ENCODE assay signal across 16 cellular contexts in the genomic region with DNA sequence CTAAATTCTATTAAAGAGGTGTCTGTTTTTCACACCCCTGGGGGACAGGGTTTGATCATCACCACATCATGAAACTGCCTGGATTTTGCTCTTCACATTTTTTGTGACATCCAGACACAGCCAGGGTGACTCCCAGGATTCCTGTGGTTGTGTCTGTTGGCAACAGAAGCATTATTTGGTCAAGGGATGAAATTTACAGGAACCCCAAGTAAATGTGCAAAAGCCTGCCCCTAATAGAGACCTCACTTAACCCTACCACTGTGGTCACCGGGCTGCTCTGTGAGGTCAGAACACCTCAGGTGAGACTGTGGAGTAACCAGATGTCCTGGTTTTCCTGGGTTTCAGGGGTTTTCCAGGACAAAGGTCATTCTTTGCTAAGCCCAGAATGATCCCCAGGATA.
A peak's percentile ranks its signal among the peaks of the same experiment; 100 is the strongest.
DNase-seq lines count a peak whose midpoint lies in the region; ATAC-seq, FAIRE-seq and TF ChIP-seq lines count a peak whose summit lies in the region.
"Had no signal": no experiment of that assay in that cellular context is flagged by ENCODE, and none has a peak within 500 bp of the region (broad histone marks: within the 10 kb centered on the region; RNA-seq: fewer than 3 reads in every experiment).

No MANE protein-coding gene starts in this region.

- 82 to 92% (median 91%) methylated on average over 1 of the region's 1 CpG for WGBS in psoas muscle, 3 donors

- H3K9me3 Mint-ChIP-seq in activated CD4-positive, alpha-beta T cell treated with anti-CD3 and anti-CD28 coated beads for 36 hours (ENCODE audit: low read depth) = no peaks in the 10 kb centered on the region
- H3K9me3 Mint-ChIP-seq in activated naive CD8-positive, alpha-beta T cell treated with anti-CD3 and anti-CD28 coated beads for 36 hours = no peaks in the 10 kb centered on the region
- H3K9me3 Mint-ChIP-seq in nephron = no peaks in the 10 kb centered on the region
- H3K9me3 Mint-ChIP-seq: neural crest cell had no signal

- H3K4me3 ChIP-seq in psoas muscle = no peak overlapping the region
- H3K4me3 ChIP-seq: gastroesophageal sphincter, tibial artery had no signal

- peak overlapping the region; percentile 99 for H3K27ac Mint-ChIP-seq in activated CD4-positive, alpha-beta T cell treated with anti-CD3 and anti-CD28 coated beads for 36 hours
- peak overlapping the region; percentile 91 for H3K27ac Mint-ChIP-seq in activated naive CD8-positive, alpha-beta T cell treated with anti-CD3 and anti-CD28 coated beads for 36 hours
- peak overlapping the region in 2 of 3 experiments; percentile 89 to 91 for H3K27ac Mint-ChIP-seq in nephron

- no peak for TF ChIP-seq CTCF in nephron (IDR thresholded peaks at IDR 0.05; ENCODE audit: unreplicated experiment in 3 of 3)
- TF ChIP-seq CTCF in psoas muscle (IDR thresholded peaks at IDR 0.05) = no peak
- TF ChIP-seq CTCF in RWPE1 (conservative IDR thresholded peaks at IDR 0.05; ENCODE audit: low read depth) = no peak

- H3K36me3 ChIP-seq in psoas muscle (ENCODE audit: insufficient read depth in 1 of 2, low read depth in 1 of 2) = no peaks in the 10 kb centered on the region
- H3K36me3 ChIP-seq: gastroesophageal sphincter, tibial artery had no signal

- no peak for ATAC-seq in activated CD4-positive, alpha-beta T cell treated with anti-CD3 and anti-CD28 coated beads for 36 hours
- no peak for ATAC-seq in psoas muscle
- ATAC-seq: gastroesophageal sphincter had no signal

- peaks cover 6% of the 10 kb centered on the region for H3K4me1 ChIP-seq in psoas muscle

- peaks cover 0 to 5% (median 0%) of the 10 kb centered on the region in 3 donors for H3K27me3 ChIP-seq in psoas muscle (ENCODE audit: insufficient read depth in 3 of 3, low read length in 2 of 3)
- H3K27me3 ChIP-seq: tibial artery had no signal

- FAIRE-seq in GM18507 (lab: Jason Lieb, UNC) = peak; percentile 50
- FAIRE-seq: A204.1, small intestine had no signal

- no peaks in the 10 kb centered on the region for H3K9me3 ChIP-seq in psoas muscle
- H3K9me3 ChIP-seq: gastroesophageal sphincter, tibial artery had no signal

- intact Hi-C loops in activated CD4-positive, alpha-beta T cell treated with anti-CD3 and anti-CD28 coated beads for 36 hours (cut with DNase I, micrococcal nuclease) = no loop called here
- intact Hi-C loops in psoas muscle (cut with DNase I) = no loop called here

- H3K27ac ChIP-seq in psoas muscle (no peak overlapping the region), RWPE1 (no peak overlapping the region)
- H3K27ac ChIP-seq: gastroesophageal sphincter, tibial artery had no signal

- CTCF ChIA-PET in activated CD4-positive, alpha-beta T cell treated with anti-CD3 and anti-CD28 coated beads for 36 hours (lab: Charles Lee) = no interaction called here
- CTCF ChIA-PET in RWPE1 (lab: Yijun Ruan, JAX) = interaction anchor here (0.7 to 0.8 kb wide), 2 partner anchors 11 to 91 kb away, joined by 3 to 4 read pairs; no protein-coding TSS in a partner anchor

- peaks cover 3% of the 10 kb centered on the region for H3K4me1 Mint-ChIP-seq in activated CD4-positive, alpha-beta T cell treated with anti-CD3 and anti-CD28 coated beads for 36 hours
- H3K4me1 Mint-ChIP-seq in activated naive CD8-positive, alpha-beta T cell treated with anti-CD3 and anti-CD28 coated beads for 36 hours = peaks cover 4% of the 10 kb centered on the region
- H3K4me1 Mint-ChIP-seq in nephron = peaks cover 97% of the 10 kb centered on the region

- POLR2A ChIA-PET in activated CD4-positive, alpha-beta T cell treated with anti-CD3 and anti-CD28 coated beads for 36 hours (lab: Charles Lee) = no interaction called here
- POLR2A ChIA-PET in RWPE1 (lab: Yijun Ruan, JAX; ENCODE audit: low non-redundant PET) = no interaction called here

- peaks cover 71% of the 10 kb centered on the region for H3K36me3 Mint-ChIP-seq in activated CD4-positive, alpha-beta T cell treated with anti-CD3 and anti-CD28 coated beads for 36 hours (ENCODE audit: low read depth)
- peaks cover 25% of the 10 kb centered on the region for H3K36me3 Mint-ChIP-seq in activated naive CD8-positive, alpha-beta T cell treated with anti-CD3 and anti-CD28 coated beads for 36 hours
- H3K36me3 Mint-ChIP-seq in nephron (ENCODE audit: low read depth) = no peaks in the 10 kb centered on the region

- H3K4me3 Mint-ChIP-seq in activated CD4-positive, alpha-beta T cell treated with anti-CD3 and anti-CD28 coated beads for 36 hours = peak overlapping the region; percentile 84
- peak overlapping the region; percentile 77 for H3K4me3 Mint-ChIP-seq in activated naive CD8-positive, alpha-beta T cell treated with anti-CD3 and anti-CD28 coated beads for 36 hours
- no peak overlapping the region for H3K4me3 Mint-ChIP-seq in nephron
- H3K4me3 Mint-ChIP-seq: neural crest cell had no signal

- H3K27me3 Mint-ChIP-seq in activated CD4-positive, alpha-beta T cell treated with anti-CD3 and anti-CD28 coated beads for 36 hours = no peaks in the 10 kb centered on the region
- no peaks in the 10 kb centered on the region for H3K27me3 Mint-ChIP-seq in activated naive CD8-positive, alpha-beta T cell treated with anti-CD3 and anti-CD28 coated beads for 36 hours
- peaks cover 12% of the 10 kb centered on the region for H3K27me3 Mint-ChIP-seq in nephron (ENCODE audit: low read depth)

- no peak for DNase-seq in activated CD4-positive, alpha-beta T cell treated with anti-CD3 and anti-CD28 coated beads for 36 hours
- no peak for DNase-seq in activated CD4-positive, alpha-beta T cell treated with anti-CD3 and anti-CD28 coated beads for 4 hours
- DNase-seq in GM18507 (ENCODE audit: extremely low spot score, insufficient read length, low read depth) (no peak), psoas muscle (no peak), NCI-H2196 treated with DMSO at 0.1 percent for 48 hours (lab: John Stamatoyannopoulos, UW; ENCODE audit: unreplicated experiment) (no peak), RWPE1 (ENCODE audit: low spot score) (no peak)
- no peak for DNase-seq in activated naive CD8-positive, alpha-beta T cell treated with anti-CD3 and anti-CD28 coated beads for 36 hours
- DNase-seq: KG1, NCI-H1694, small intestine, SW 1271, tibial artery had no signal

Comparison
In these comparisons a context has a peak if more than half of its experiments do, and no peak if none do; other contexts are left out.
1. H3K4me3 Mint-ChIP-seq: peak in activated CD4-positive, alpha-beta T cell treated with anti-CD3 and anti-CD28 coated beads for 36 hours (single experiment) and activated naive CD8-positive, alpha-beta T cell treated with anti-CD3 and anti-CD28 coated beads for 36 hours (single experiment); none in nephron (0 of 3).
2. Peak in every context shown above with its lines, with median percentiles within 50 percentile points of each other: H3K27ac Mint-ChIP-seq.